8 cellular contexts compared by ENCODE assay signal in genomic region chr5:135376961-135377621, GRCh38. TPM values are rescaled to one million over a fixed set of nuclear protein-coding genes. Genes with fewer than 3 reads are reported as not detected.
DNase-seq lines count a peak whose midpoint lies in the region; ATAC-seq and TF ChIP-seq lines count a peak whose summit lies in the region.

No MANE protein-coding gene starts in this region.

- TF ChIP-seq EP300 in suprapubic skin (IDR thresholded peaks at IDR 0.05): no peak

- H3K4me3 ChIP-seq in osteoblast (ENCODE audit: insufficient read depth, low read length) (no peak overlapping the region), suprapubic skin (no peak overlapping the region)

- no peak for TF ChIP-seq POLR2A in suprapubic skin (IDR thresholded peaks at IDR 0.05)

- peaks cover 97% of the 10 kb centered on the region for H3K79me2 ChIP-seq in osteoblast (ENCODE audit: insufficient read depth, low read length)

- no peak overlapping the region for H2AFZ ChIP-seq in osteoblast (ENCODE audit: low read length)

- H3K4me2 ChIP-seq in osteoblast (ENCODE audit: insufficient read depth, low read length): no peak overlapping the region

- peak; percentile 73 for ATAC-seq in GM21528 (IDR thresholded peaks at IDR 0.05; ENCODE audit: low FRiP score, unreplicated experiment)
- ATAC-seq in esophagus mucosa: peak; percentile 65

- TF ChIP-seq CTCF in osteoblast (IDR thresholded peaks at IDR 0.05; ENCODE audit: extremely low read depth, low read depth, low read length) (no peak), suprapubic skin (IDR thresholded peaks at IDR 0.05) (no peak)

- H3K27ac ChIP-seq in osteoblast (ENCODE audit: low read depth, low read length) (no peak overlapping the region), suprapubic skin (no peak overlapping the region)

- 76% methylated on average over 13 of the region's 13 CpGs for WGBS in suprapubic skin

- peaks cover 35% of the 10 kb centered on the region for H4K20me1 ChIP-seq in osteoblast (ENCODE audit: insufficient read depth, low read length)

- H3K4me1 ChIP-seq in osteoblast (ENCODE audit: insufficient read depth, low read length) (peaks cover 37% of the 10 kb centered on the region), suprapubic skin (peaks cover 25% of the 10 kb centered on the region)

- peaks cover 60% of the 10 kb centered on the region for H3K36me3 ChIP-seq in osteoblast (ENCODE audit: insufficient read depth, low read length)
- peaks cover 41% of the 10 kb centered on the region for H3K36me3 ChIP-seq in suprapubic skin

- no peaks in the 10 kb centered on the region for H3K27me3 ChIP-seq in osteoblast (ENCODE audit: insufficient read depth, low read length)
- H3K27me3 ChIP-seq in suprapubic skin: no peaks in the 10 kb centered on the region

- H3K9me3 ChIP-seq in osteoblast (ENCODE audit: low read depth, low read length) (no peaks in the 10 kb centered on the region), suprapubic skin (no peaks in the 10 kb centered on the region)

- peak; percentile 44 for DNase-seq in EH (ENCODE audit: low read depth)
- peak; percentile 33 for DNase-seq in KG1 (lab: John Stamatoyannopoulos, UW)
- no peak for DNase-seq in retina
- DNase-seq in osteoblast (ENCODE audit: insufficient read length, low spot score, missing footprints): no peak
- no peak for DNase-seq in DMS53 treated with DMSO at 0.1 percent for 48 hours (lab: John Stamatoyannopoulos, UW; ENCODE audit: unreplicated experiment)
- DNase-seq in suprapubic skin (ENCODE audit: low spot score in 2 of 2): no peak

RNA-seq across cellular contexts. Expression of gene MACROH2A1, which starts 21.9 kb away (rescaled TPM):
- total RNA-seq in esophagus mucosa (196 TPM), osteoblast (150 and 162 TPM in 2 replicates), suprapubic skin (100 to 1,000 TPM; 196 to 251 (median 209) TPM)

Comparison
In these comparisons a context has a peak if more than half of its experiments do, and no peak if none do; other contexts are left out.
1. DNase-seq: peak in EH (single experiment) and KG1 (single experiment); none in retina (single experiment), osteoblast (single experiment), DMS53 treated with DMSO at 0.1 percent for 48 hours (single experiment) and suprapubic skin (0 of 2).